In genomic region chr3:62798000-62798399, GRCh38 we compare ENCODE assay signal across 27 cellular contexts.
DNase-seq lines count a peak whose midpoint lies in the region; ATAC-seq and TF ChIP-seq lines count a peak whose summit lies in the region.
"Had no signal": no experiment of that assay in that cellular context is flagged by ENCODE, and none has a peak within 500 bp of the region (broad histone marks: within the 10 kb centered on the region; RNA-seq: fewer than 3 reads in every experiment).

No MANE protein-coding gene starts in this region.

- no peak overlapping the region; the same call in 1 of the 2 replicates for H2AFZ ChIP-seq in OCI-LY7 (ENCODE audit: low read length)

- no peaks in the 10 kb centered on the region for H3K27me3 Mint-ChIP-seq in activated T-cell treated with anti-CD3 and anti-CD28 coated beads, Interleukin-2, amount 50 U/mL, for 4 hours (ENCODE audit: low read depth)
- H3K27me3 Mint-ChIP-seq: CD4-positive, CD25-positive, alpha-beta regulatory T cell had no signal

- no peak overlapping the region for H2BK5ac ChIP-seq in mesendoderm (ENCODE audit: low read length)

- H3K4me2 ChIP-seq in OCI-LY7 (ENCODE audit: low read length) (no peak overlapping the region), mesendoderm (ENCODE audit: low read length) (no peak overlapping the region)
- H3K4me2 ChIP-seq: BLaER1 had no signal

- CTCF ChIA-PET in OCI-LY7 (lab: Charles Lee; ENCODE audit: unreplicated experiment) = interaction anchor here (0.6 to 1.5 kb wide), 2 partner anchors 23 to 125 kb away, joined by 3 to 6 read pairs; no protein-coding TSS in a partner anchor

- TF ChIP-seq CTCF in OCI-LY7 (conservative IDR thresholded peaks at IDR 0.05; ENCODE audit: low read length) = no peak

- in situ Hi-C loops in HAP-1 (cut with MboI; ENCODE audit: low sequenced_read_pairs) = no loop called here

- 0 out of 2 replicates have a peak, but pooled peaks cover 8% of the 10 kb centered on the region for H3K36me3 ChIP-seq in OCI-LY7 (ENCODE audit: insufficient read depth, low read length)
- H3K36me3 ChIP-seq in mesendoderm (ENCODE audit: control insufficient read depth, insufficient read depth, low read length) = no peaks in the 10 kb centered on the region
- H3K36me3 ChIP-seq in HAP-1 (replicated peaks) = no peaks in the 10 kb centered on the region
- H3K36me3 ChIP-seq: BLaER1, Peyer's patch had no signal

- POLR2A ChIA-PET in OCI-LY7 (lab: Charles Lee) = interaction anchor here (0.7 to 31.6 kb wide), 13 partner anchors 11 to 296 kb away, joined by 3 to 961 read pairs (median 5); no protein-coding TSS in a partner anchor

- no peaks in the 10 kb centered on the region for H3K79me1 ChIP-seq in mesendoderm (ENCODE audit: low read length)

- no peak overlapping the region for H3K56ac ChIP-seq in mesendoderm (ENCODE audit: low read length)

- H3K23ac ChIP-seq in mesendoderm (ENCODE audit: low read length) = no peak overlapping the region

- H3K4me3 ChIP-seq in OCI-LY7 (ENCODE audit: low read depth, low read length, poor library complexity, severe bottlenecking) (no peak overlapping the region), mesendoderm (ENCODE audit: low read length) (no peak overlapping the region), HAP-1 (no peak overlapping the region)
- H3K4me3 ChIP-seq: BLaER1, Peyer's patch had no signal

- no TSS peak for BruUV-seq in OCI-LY7 (replicated peaks; lab: Mats Ljungman, UMichigan)

- ATAC-seq in activated T-cell treated with anti-CD3 and anti-CD28 coated beads, Interleukin-2, amount 50 U/mL, for 4 hours = no peak
- ATAC-seq: HCT116 had no signal

- no peak overlapping the region for H4K5ac ChIP-seq in mesendoderm (ENCODE audit: low read length)

- H2AK5ac ChIP-seq in mesendoderm (ENCODE audit: low read length) = no peak overlapping the region

- peak overlapping the region; percentile 88 for H3K27ac ChIP-seq in OCI-LY7 (ENCODE audit: low read depth, low read length, poor library complexity, severe bottlenecking)
- no peak overlapping the region for H3K27ac ChIP-seq in mesendoderm (ENCODE audit: low read depth, low read length)
- H3K27ac ChIP-seq: BLaER1, Peyer's patch had no signal

- no peak overlapping the region for H3K4me3 Mint-ChIP-seq in activated T-cell treated with anti-CD3 and anti-CD28 coated beads, Interleukin-2, amount 50 U/mL, for 4 hours
- H3K4me3 Mint-ChIP-seq: CD4-positive, CD25-positive, alpha-beta regulatory T cell; T-helper 1 cell treated with Interleukin-12 subunit alpha and Interleukin-12 subunit beta and Interleukin-4 antibody, amounts not matched to agents 30 μg/mL and 1 μg/mL, for 36 hours had no signal

- H3K4me1 ChIP-seq in OCI-LY7 (ENCODE audit: insufficient read depth, low read length, poor library complexity, severe bottlenecking) (peaks cover 99% of the 10 kb centered on the region), mesendoderm (ENCODE audit: control insufficient read depth, low read depth, low read length) (no peaks in the 10 kb centered on the region), HAP-1 (no peaks in the 10 kb centered on the region)
- H3K4me1 ChIP-seq: Peyer's patch had no signal

- no peaks in the 10 kb centered on the region for H3K36me3 Mint-ChIP-seq in activated T-cell treated with anti-CD3 and anti-CD28 coated beads, Interleukin-2, amount 50 U/mL, for 4 hours (ENCODE audit: insufficient read depth)
- H3K36me3 Mint-ChIP-seq: CD4-positive, CD25-positive, alpha-beta regulatory T cell had no signal

- peaks cover 4% of the 10 kb centered on the region for H3K9me3 Mint-ChIP-seq in activated T-cell treated with anti-CD3 and anti-CD28 coated beads, Interleukin-2, amount 50 U/mL, for 4 hours

- H3K27me3 ChIP-seq in mesendoderm (ENCODE audit: insufficient read depth, low read length, poor library complexity) (no peaks in the 10 kb centered on the region), HAP-1 (ENCODE audit: low read depth) (no peaks in the 10 kb centered on the region)
- H3K27me3 ChIP-seq: BLaER1, Peyer's patch had no signal

- H2BK15ac ChIP-seq in mesendoderm (replicated peaks; ENCODE audit: low read depth) = no peak overlapping the region

- no peak overlapping the region for H2BK120ac ChIP-seq in mesendoderm (ENCODE audit: low read depth, low read length)

- H3K4ac ChIP-seq in mesendoderm (ENCODE audit: low read depth, low read length) = no peak overlapping the region

- H3K18ac ChIP-seq in mesendoderm (ENCODE audit: low read length) = no peak overlapping the region

- no peaks in the 10 kb centered on the region for H3K4me1 Mint-ChIP-seq in activated T-cell treated with anti-CD3 and anti-CD28 coated beads, Interleukin-2, amount 50 U/mL, for 4 hours (ENCODE audit: low read depth)
- H3K4me1 Mint-ChIP-seq: CD4-positive, CD25-positive, alpha-beta regulatory T cell had no signal

- H3K79me2 ChIP-seq in OCI-LY7 (ENCODE audit: insufficient read depth, low read depth, low read length) (no peaks in the 10 kb centered on the region; the same call in 1 of the 2 replicates), mesendoderm (ENCODE audit: control insufficient read depth, insufficient read depth, low read length) (no peaks in the 10 kb centered on the region)

- no peaks in the 10 kb centered on the region for H3K9me2 ChIP-seq in OCI-LY7 (ENCODE audit: insufficient read depth, low read length)

- WGBS in mesendoderm (ENCODE audit: extremely low coverage, insufficient coverage, low lambda C conversion rate) = no CpG with 5 or more reads among the region's 3 CpGs

- H4K8ac ChIP-seq in mesendoderm (ENCODE audit: low read depth, low read length) = no peak overlapping the region

- no peaks in the 10 kb centered on the region for H4K20me1 ChIP-seq in OCI-LY7 (ENCODE audit: insufficient read depth, low read length)
- H4K20me1 ChIP-seq: BLaER1 had no signal

- intact Hi-C loops in OCI-LY7 (cut with micrococcal nuclease; ENCODE audit: unreplicated experiment) = loop anchor here (2.0 kb wide), 2 partner anchors 75 kb away; no protein-coding TSS in a partner anchor

- H3K9me3 ChIP-seq in OCI-LY7 (ENCODE audit: low read length) (no peaks in the 10 kb centered on the region; the same call in 1 of the 2 replicates), HAP-1 (no peaks in the 10 kb centered on the region)
- H3K9me3 ChIP-seq: BLaER1, Peyer's patch had no signal

- H3K9ac ChIP-seq in mesendoderm (ENCODE audit: low read length) = no peak overlapping the region
- H3K9ac ChIP-seq: BLaER1 had no signal

- DNase-seq in D341Med (ENCODE audit: low spot score) (peak; percentile 53), NCI-H146 (lab: John Stamatoyannopoulos, UW) (peak; percentile 3), OCI-LY7 (ENCODE audit: low spot score) (no peak), mesendoderm (peak; percentile 74), HAP-1 (ENCODE audit: low spot score in 2 of 2) (no peak), activated gamma-delta T cell (lab: John Stamatoyannopoulos, UW) (no peak)
- DNase-seq in activated T-cell treated with anti-CD3 and anti-CD28 coated beads, Interleukin-2, amount 50 U/mL, for 4 hours = no peak
- DNase-seq in stimulated activated CD8-positive, alpha-beta memory T cell treated with anti-CD3 and anti-CD28 coated beads, Interleukin-4, amount 100 ng/mL, for 48 hours = no peak
- DNase-seq: CD4-positive, CD25-positive, alpha-beta regulatory T cell; EL; GDM1; GOT3; IMR-90; KG1; MM.1S; NCI-H1417; NCI-H187; NCI-H2081 treated with DMSO at 0.1 percent for 48 hours; NCI-H2171 treated with DMSO at 0.1 percent for 48 hours; NCI-H345; NCI-H510A treated with DMSO at 0.1 percent for 48 hours; OCI-M1; Peyer's patch; SHP77 treated with DMSO at 0.1 percent for 48 hours had no signal

Comparison
In these comparisons a context has a peak if more than half of its experiments do, and no peak if none do; other contexts are left out.
1. DNase-seq: peak in D341Med (single experiment), NCI-H146 (single experiment) and mesendoderm (single experiment); none in OCI-LY7 (single experiment), activated T-cell treated with anti-CD3 and anti-CD28 coated beads, Interleukin-2, amount 50 U/mL, for 4 hours (single experiment), stimulated activated CD8-positive, alpha-beta memory T cell treated with anti-CD3 and anti-CD28 coated beads, Interleukin-4, amount 100 ng/mL, for 48 hours (single experiment), HAP-1 (0 of 2) and activated gamma-delta T cell (single experiment).